In the genomic region with DNA sequence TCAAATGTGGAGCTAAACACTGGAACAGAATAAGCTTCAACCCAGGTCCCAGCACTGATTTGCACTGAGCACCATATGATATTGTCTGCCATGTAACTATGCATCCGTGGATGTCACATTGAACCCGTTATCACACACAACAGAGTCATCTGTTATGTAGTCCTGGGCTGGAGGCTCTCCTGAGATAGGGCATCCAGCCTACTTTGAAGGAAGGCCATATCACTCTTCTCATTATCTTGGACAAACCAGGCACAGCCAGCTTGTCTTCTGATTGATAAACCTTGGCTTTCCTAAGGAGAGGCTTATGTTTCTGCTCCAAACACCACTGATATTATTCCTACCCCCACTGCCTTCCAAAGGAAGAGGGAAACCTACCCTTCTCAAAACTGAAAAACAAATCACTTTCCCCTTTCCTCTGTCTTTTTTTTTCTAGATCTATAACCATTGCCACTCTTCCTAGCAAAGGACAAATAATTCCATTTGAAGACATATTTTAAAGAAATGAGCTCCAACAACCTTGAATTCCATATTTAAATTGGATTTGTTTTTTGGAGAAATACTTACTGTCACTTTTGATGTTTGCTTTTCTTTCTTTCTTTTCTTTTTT, we compare ENCODE assay signal across 1 cellular context.
TF ChIP-seq lines count a peak whose summit lies in the region.

No MANE protein-coding gene starts in this region.

TF ChIP-seq in K562, 482 proteins besides CTCF, POLR2A, EP300 and RAD21 (continued from another document and continues in another):
- TF ChIP-seq, protein P1, sequence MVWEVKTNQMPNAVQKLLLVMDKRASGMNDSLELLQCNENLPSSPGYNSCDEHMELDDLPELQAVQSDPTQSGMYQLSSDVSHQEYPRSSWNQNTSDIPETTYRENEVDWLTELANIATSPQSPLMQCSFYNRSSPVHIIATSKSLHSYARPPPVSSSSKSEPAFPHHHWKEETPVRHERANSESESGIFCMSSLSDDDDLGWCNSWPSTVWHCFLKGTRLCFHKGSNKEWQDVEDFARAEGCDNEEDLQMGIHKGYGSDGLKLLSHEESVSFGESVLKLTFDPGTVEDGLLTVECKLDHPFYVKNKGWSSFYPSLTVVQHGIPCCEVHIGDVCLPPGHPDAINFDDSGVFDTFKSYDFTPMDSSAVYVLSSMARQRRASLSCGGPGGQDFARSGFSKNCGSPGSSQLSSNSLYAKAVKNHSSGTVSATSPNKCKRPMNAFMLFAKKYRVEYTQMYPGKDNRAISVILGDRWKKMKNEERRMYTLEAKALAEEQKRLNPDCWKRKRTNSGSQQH (CRISPR knock-in tag; IDR thresholded peaks at IDR 0.05), result peak; percentile 87; the same call in 1 of the 2 replicates
- TF ChIP-seq ZNF584 (CRISPR knock-in tag; IDR thresholded peaks at IDR 0.05; ENCODE audit: low read depth), result peak; percentile 89; the same call in 1 of the 2 replicates
- no peak for TF ChIP-seq ZNF778 (CRISPR knock-in tag; IDR thresholded peaks at IDR 0.05)
- TF ChIP-seq CHD4 (IDR thresholded peaks at IDR 0.05; ENCODE audit: insufficient read depth, insufficient replicate concordance, low read depth, low read length, poor library complexity, severe bottlenecking), result no peak
- TF ChIP-seq, protein P2, sequence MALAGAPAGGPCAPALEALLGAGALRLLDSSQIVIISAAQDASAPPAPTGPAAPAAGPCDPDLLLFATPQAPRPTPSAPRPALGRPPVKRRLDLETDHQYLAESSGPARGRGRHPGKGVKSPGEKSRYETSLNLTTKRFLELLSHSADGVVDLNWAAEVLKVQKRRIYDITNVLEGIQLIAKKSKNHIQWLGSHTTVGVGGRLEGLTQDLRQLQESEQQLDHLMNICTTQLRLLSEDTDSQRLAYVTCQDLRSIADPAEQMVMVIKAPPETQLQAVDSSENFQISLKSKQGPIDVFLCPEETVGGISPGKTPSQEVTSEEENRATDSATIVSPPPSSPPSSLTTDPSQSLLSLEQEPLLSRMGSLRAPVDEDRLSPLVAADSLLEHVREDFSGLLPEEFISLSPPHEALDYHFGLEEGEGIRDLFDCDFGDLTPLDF (CRISPR knock-in tag; IDR thresholded peaks at IDR 0.05), result no peak
- TF ChIP-seq, protein P3, sequence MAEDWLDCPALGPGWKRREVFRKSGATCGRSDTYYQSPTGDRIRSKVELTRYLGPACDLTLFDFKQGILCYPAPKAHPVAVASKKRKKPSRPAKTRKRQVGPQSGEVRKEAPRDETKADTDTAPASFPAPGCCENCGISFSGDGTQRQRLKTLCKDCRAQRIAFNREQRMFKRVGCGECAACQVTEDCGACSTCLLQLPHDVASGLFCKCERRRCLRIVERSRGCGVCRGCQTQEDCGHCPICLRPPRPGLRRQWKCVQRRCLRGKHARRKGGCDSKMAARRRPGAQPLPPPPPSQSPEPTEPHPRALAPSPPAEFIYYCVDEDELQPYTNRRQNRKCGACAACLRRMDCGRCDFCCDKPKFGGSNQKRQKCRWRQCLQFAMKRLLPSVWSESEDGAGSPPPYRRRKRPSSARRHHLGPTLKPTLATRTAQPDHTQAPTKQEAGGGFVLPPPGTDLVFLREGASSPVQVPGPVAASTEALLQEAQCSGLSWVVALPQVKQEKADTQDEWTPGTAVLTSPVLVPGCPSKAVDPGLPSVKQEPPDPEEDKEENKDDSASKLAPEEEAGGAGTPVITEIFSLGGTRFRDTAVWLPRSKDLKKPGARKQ (CRISPR knock-in tag; IDR thresholded peaks at IDR 0.05), result no peak
- TF ChIP-seq RBM25 (IDR thresholded peaks at IDR 0.05; ENCODE audit: low read depth, low read length, severe bottlenecking), result no peak
- TF ChIP-seq FOXJ2 (tag; IDR thresholded peaks at IDR 0.05), result peak; percentile 97
- TF ChIP-seq, protein P4, sequence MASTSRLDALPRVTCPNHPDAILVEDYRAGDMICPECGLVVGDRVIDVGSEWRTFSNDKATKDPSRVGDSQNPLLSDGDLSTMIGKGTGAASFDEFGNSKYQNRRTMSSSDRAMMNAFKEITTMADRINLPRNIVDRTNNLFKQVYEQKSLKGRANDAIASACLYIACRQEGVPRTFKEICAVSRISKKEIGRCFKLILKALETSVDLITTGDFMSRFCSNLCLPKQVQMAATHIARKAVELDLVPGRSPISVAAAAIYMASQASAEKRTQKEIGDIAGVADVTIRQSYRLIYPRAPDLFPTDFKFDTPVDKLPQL (IDR thresholded peaks at IDR 0.05; ENCODE audit: extremely low read depth, insufficient read length), result no peak
- peak; percentile 89 for TF ChIP-seq FOSL1 (tag; conservative IDR thresholded peaks at IDR 0.05)
- TF ChIP-seq ZFP36 (IDR thresholded peaks at IDR 0.05; ENCODE audit: low read depth, low read length, partially characterized antibody), result peak; percentile 5
- TF ChIP-seq ZNF263 (CRISPR knock-in tag; IDR thresholded peaks at IDR 0.05; ENCODE audit: borderline replicate concordance), result peak; percentile 35; the same call in 1 of the 2 replicates
- no peak for TF ChIP-seq MCM5 (IDR thresholded peaks at IDR 0.05; ENCODE audit: low read depth)
- TF ChIP-seq BACH1 (tag; IDR thresholded peaks at IDR 0.05), result peak; percentile 52; the same call in 1 of the 2 replicates
- peak; percentile 66; the same call in 1 of the 2 replicates for TF ChIP-seq ESRRB (CRISPR knock-in tag; IDR thresholded peaks at IDR 0.05; ENCODE audit: borderline replicate concordance)
- peak in 1 of 2 experiments; percentile 90; a peak in 2 of 3 replicates for TF ChIP-seq CBX3 (IDR thresholded peaks at IDR 0.05; ENCODE audit: borderline replicate concordance in 1 of 2, low read length in 2 of 2)
- no peak for TF ChIP-seq HNRNPK (IDR thresholded peaks at IDR 0.05; ENCODE audit: low read depth, low read length, poor library complexity, severe bottlenecking)
- no peak for TF ChIP-seq RBM22 (IDR thresholded peaks at IDR 0.05; ENCODE audit: low read depth, low read length, poor library complexity, severe bottlenecking)
- peak; percentile 100 for TF ChIP-seq HDAC2 (IDR thresholded peaks at IDR 0.05)
- TF ChIP-seq MBD2 (IDR thresholded peaks at IDR 0.05; ENCODE audit: borderline replicate concordance, low read depth), result peak; percentile 82
- no peak for TF ChIP-seq SP2 (IDR thresholded peaks at IDR 0.05; ENCODE audit: extremely low read depth, low read depth, low read length, poor library complexity, severe bottlenecking)
- peak; percentile 99 to 100 for TF ChIP-seq RCOR1 (IDR thresholded peaks at IDR 0.05; ENCODE audit: borderline replicate concordance in 1 of 2, low read depth in 2 of 2, low read length in 2 of 2)
- TF ChIP-seq TAL1 (IDR thresholded peaks at IDR 0.05), result peak; percentile 100
- TF ChIP-seq, protein P5, sequence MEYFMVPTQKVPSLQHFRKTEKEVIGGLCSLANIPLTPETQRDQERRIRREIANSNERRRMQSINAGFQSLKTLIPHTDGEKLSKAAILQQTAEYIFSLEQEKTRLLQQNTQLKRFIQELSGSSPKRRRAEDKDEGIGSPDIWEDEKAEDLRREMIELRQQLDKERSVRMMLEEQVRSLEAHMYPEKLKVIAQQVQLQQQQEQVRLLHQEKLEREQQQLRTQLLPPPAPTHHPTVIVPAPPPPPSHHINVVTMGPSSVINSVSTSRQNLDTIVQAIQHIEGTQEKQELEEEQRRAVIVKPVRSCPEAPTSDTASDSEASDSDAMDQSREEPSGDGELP (CRISPR knock-in tag; IDR thresholded peaks at IDR 0.05; ENCODE audit: borderline replicate concordance), result peak; percentile 72
- 0 out of 4 replicates have a peak, but pooled peaks of 1 of the 2 experiments have one; percentile 15 for TF ChIP-seq NRF1 (conservative IDR thresholded peaks at IDR 0.05 in 1 of 2, IDR thresholded peaks at IDR 0.05 in 1 of 2)
- TF ChIP-seq EHMT2 (IDR thresholded peaks at IDR 0.05), result peak; percentile 85
- TF ChIP-seq ZBED1 (IDR thresholded peaks at IDR 0.05), result peak; percentile 93
- peak; percentile 94 to 99 for TF ChIP-seq TBL1XR1 (IDR thresholded peaks at IDR 0.05; ENCODE audit: low read length in 2 of 2)
- peak; percentile 92 for TF ChIP-seq HMG20A (CRISPR knock-in tag; conservative IDR thresholded peaks at IDR 0.05)
- TF ChIP-seq DACH1 (IDR thresholded peaks at IDR 0.05; ENCODE audit: partially characterized antibody), result peak; percentile 84
- TF ChIP-seq ATF7 (IDR thresholded peaks at IDR 0.05), result peak; percentile 81
- TF ChIP-seq U2AF2 (optimal IDR thresholded peaks at IDR 0.05; ENCODE audit: low read depth, low read length), result no peak
- no peak for TF ChIP-seq RBBP5 (IDR thresholded peaks at IDR 0.05; ENCODE audit: borderline replicate concordance, insufficient read depth, low read length, poor library complexity, severe bottlenecking)
- peak; percentile 100 for TF ChIP-seq CBFA2T3 (IDR thresholded peaks at IDR 0.05)
- TF ChIP-seq, protein P6, sequence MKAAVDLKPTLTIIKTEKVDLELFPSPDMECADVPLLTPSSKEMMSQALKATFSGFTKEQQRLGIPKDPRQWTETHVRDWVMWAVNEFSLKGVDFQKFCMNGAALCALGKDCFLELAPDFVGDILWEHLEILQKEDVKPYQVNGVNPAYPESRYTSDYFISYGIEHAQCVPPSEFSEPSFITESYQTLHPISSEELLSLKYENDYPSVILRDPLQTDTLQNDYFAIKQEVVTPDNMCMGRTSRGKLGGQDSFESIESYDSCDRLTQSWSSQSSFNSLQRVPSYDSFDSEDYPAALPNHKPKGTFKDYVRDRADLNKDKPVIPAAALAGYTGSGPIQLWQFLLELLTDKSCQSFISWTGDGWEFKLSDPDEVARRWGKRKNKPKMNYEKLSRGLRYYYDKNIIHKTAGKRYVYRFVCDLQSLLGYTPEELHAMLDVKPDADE (conservative IDR thresholded peaks at IDR 0.05; ENCODE audit: control insufficient read depth, low read depth, low read length), result peak; percentile 77; the same call in 1 of the 2 replicates
- TF ChIP-seq, protein P7, sequence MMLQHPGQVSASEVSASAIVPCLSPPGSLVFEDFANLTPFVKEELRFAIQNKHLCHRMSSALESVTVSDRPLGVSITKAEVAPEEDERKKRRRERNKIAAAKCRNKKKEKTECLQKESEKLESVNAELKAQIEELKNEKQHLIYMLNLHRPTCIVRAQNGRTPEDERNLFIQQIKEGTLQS (IDR thresholded peaks at IDR 0.05), result peak; percentile 64
- TF ChIP-seq, protein P7 (CRISPR knock-in tag; conservative IDR thresholded peaks at IDR 0.05), result no peak
- no peak for TF ChIP-seq ETS2 (tag; IDR thresholded peaks at IDR 0.05; ENCODE audit: borderline replicate concordance, poor library complexity, severe bottlenecking)
- TF ChIP-seq CBX1 (IDR thresholded peaks at IDR 0.05; ENCODE audit: low read depth), result no peak
- TF ChIP-seq NR4A1 (CRISPR knock-in tag; IDR thresholded peaks at IDR 0.05), result peak; percentile 90; the same call in 1 of the 2 replicates
- TF ChIP-seq NR4A1 (tag; IDR thresholded peaks at IDR 0.05), result peak; percentile 98
- TF ChIP-seq, protein P8, sequence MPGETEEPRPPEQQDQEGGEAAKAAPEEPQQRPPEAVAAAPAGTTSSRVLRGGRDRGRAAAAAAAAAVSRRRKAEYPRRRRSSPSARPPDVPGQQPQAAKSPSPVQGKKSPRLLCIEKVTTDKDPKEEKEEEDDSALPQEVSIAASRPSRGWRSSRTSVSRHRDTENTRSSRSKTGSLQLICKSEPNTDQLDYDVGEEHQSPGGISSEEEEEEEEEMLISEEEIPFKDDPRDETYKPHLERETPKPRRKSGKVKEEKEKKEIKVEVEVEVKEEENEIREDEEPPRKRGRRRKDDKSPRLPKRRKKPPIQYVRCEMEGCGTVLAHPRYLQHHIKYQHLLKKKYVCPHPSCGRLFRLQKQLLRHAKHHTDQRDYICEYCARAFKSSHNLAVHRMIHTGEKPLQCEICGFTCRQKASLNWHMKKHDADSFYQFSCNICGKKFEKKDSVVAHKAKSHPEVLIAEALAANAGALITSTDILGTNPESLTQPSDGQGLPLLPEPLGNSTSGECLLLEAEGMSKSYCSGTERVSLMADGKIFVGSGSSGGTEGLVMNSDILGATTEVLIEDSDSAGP (CRISPR knock-in tag; IDR thresholded peaks at IDR 0.05), result no peak
- peak; percentile 80; the same call in 1 of the 2 replicates for TF ChIP-seq JUN (IDR thresholded peaks at IDR 0.05; ENCODE audit: borderline replicate concordance, low read depth, low read length)
- no peak for TF ChIP-seq JUN (CRISPR knock-in tag; IDR thresholded peaks at IDR 0.05; ENCODE audit: borderline replicate concordance)
- TF ChIP-seq TCF7 (IDR thresholded peaks at IDR 0.05; ENCODE audit: borderline replicate concordance), result peak; percentile 96
- TF ChIP-seq, protein P9, sequence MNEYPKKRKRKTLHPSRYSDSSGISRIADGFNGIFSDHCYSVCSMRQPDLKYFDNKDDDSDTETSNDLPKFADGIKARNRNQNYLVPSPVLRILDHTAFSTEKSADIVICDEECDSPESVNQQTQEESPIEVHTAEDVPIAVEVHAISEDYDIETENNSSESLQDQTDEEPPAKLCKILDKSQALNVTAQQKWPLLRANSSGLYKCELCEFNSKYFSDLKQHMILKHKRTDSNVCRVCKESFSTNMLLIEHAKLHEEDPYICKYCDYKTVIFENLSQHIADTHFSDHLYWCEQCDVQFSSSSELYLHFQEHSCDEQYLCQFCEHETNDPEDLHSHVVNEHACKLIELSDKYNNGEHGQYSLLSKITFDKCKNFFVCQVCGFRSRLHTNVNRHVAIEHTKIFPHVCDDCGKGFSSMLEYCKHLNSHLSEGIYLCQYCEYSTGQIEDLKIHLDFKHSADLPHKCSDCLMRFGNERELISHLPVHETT (CRISPR knock-in tag; conservative IDR thresholded peaks at IDR 0.05 in 1 of 2, IDR thresholded peaks at IDR 0.05 in 1 of 2), result peak in 1 of 2 experiments; percentile 94; a peak in 2 of 4 replicates
- no peak for TF ChIP-seq SNRNP70 (optimal IDR thresholded peaks at IDR 0.05; ENCODE audit: low read depth, low read length)
- TF ChIP-seq, protein P10, sequence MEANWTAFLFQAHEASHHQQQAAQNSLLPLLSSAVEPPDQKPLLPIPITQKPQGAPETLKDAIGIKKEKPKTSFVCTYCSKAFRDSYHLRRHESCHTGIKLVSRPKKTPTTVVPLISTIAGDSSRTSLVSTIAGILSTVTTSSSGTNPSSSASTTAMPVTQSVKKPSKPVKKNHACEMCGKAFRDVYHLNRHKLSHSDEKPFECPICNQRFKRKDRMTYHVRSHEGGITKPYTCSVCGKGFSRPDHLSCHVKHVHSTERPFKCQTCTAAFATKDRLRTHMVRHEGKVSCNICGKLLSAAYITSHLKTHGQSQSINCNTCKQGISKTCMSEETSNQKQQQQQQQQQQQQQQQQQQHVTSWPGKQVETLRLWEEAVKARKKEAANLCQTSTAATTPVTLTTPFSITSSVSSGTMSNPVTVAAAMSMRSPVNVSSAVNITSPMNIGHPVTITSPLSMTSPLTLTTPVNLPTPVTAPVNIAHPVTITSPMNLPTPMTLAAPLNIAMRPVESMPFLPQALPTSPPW (CRISPR knock-in tag; IDR thresholded peaks at IDR 0.05), result peak; percentile 74
- TF ChIP-seq, protein P11, sequence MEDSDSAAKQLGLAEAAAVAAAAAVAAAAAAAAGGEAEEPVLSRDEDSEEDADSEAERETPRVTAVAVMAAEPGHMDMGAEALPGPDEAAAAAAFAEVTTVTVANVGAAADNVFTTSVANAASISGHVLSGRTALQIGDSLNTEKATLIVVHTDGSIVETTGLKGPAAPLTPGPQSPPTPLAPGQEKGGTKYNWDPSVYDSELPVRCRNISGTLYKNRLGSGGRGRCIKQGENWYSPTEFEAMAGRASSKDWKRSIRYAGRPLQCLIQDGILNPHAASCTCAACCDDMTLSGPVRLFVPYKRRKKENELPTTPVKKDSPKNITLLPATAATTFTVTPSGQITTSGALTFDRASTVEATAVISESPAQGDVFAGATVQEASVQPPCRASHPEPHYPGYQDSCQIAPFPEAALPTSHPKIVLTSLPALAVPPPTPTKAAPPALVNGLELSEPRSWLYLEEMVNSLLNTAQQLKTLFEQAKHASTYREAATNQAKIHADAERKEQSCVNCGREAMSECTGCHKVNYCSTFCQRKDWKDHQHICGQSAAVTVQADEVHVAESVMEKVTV (CRISPR knock-in tag; IDR thresholded peaks at IDR 0.05), result no peak
- TF ChIP-seq DNMT1 (IDR thresholded peaks at IDR 0.05), result no peak
